Comparison of ENCODE assay signal across 18 cellular contexts in the genomic region with DNA sequence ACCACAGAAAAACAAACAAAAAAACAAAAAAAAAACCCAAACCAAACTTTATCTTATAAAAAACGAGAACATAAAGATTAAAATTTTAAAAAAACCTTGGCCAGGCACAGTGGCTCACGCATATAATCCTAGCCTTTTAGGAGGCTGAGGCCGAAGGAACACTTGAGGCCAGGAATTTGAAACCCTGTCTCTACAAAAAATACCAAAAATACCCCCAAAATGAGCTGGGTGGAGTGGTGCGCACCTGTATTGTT. TPM values are rescaled to one million over a fixed set of nuclear protein-coding genes. Genes with fewer than 3 reads are reported as not detected.
DNase-seq lines count a peak whose midpoint lies in the region; ATAC-seq and TF ChIP-seq lines count a peak whose summit lies in the region.
"Had no signal": no experiment of that assay in that cellular context is flagged by ENCODE, and none has a peak within 500 bp of the region (broad histone marks: within the 10 kb centered on the region; RNA-seq: fewer than 3 reads in every experiment).

No MANE protein-coding gene starts in this region.

- H3K27me3 ChIP-seq in CD4-positive, alpha-beta memory T cell (ENCODE audit: insufficient read depth, low read length): no peaks in the 10 kb centered on the region

- CTCF ChIA-PET in CD4-positive, alpha-beta memory T cell (lab: Charles Lee; ENCODE audit: partially characterized antibody): interaction anchor here (1.3 to 13.8 kb wide), 6 partner anchors 7 to 147 kb away, joined by 3 to 510 read pairs (median 32); partner anchors contain the start of genes HSF5 and RNF43
- CTCF ChIA-PET in activated CD4-positive, alpha-beta memory T cell treated with anti-CD3 and anti-CD28 coated beads, Interleukin-2, amount 10 ng/mL, durations not matched to agents 7 days and 5 days (lab: Charles Lee): interaction anchor here (1.6 to 6.0 kb wide), 4 partner anchors 8 to 23 kb away, joined by 4 to 41 read pairs (median 20); partner anchors contain the start of gene SUPT4H1

- POLR2A ChIA-PET in CD4-positive, alpha-beta memory T cell (lab: Charles Lee; ENCODE audit: partially characterized antibody): interaction anchor here (1.8 to 34.1 kb wide), 3 partner anchors 3 to 36 kb away, joined by 4 to 3924 read pairs (median 3924); partner anchors contain the start of genes SUPT4H1 and TSPOAP1
- POLR2A ChIA-PET in activated CD4-positive, alpha-beta memory T cell treated with anti-CD3 and anti-CD28 coated beads, Interleukin-2, amount 10 ng/mL, durations not matched to agents 7 days and 5 days (lab: Charles Lee): interaction anchor here (7.3 to 22.3 kb wide), 4 partner anchors 6 to 75 kb away, joined by 81 to 1460 read pairs (median 1112); partner anchors contain the start of genes RNF43, SUPT4H1 and TSPOAP1

- no peak for ATAC-seq in naive B cell (ENCODE audit: low read depth in 2 of 2)
- ATAC-seq: mucosa of descending colon, PC-3 had no signal

- H3K27ac ChIP-seq in CD4-positive, alpha-beta memory T cell (ENCODE audit: low read depth, low read length): peak overlapping the region; percentile 97

- H3K27me3 Mint-ChIP-seq in CD4-positive, alpha-beta memory T cell: no peaks in the 10 kb centered on the region
- H3K27me3 Mint-ChIP-seq in activated CD4-positive, alpha-beta memory T cell treated with anti-CD3 and anti-CD28 coated beads, Interleukin-2, amount 10 ng/mL, durations not matched to agents 7 days and 5 days: no peaks in the 10 kb centered on the region
- no peaks in the 10 kb centered on the region for H3K27me3 Mint-ChIP-seq in naive B cell

- peaks cover 50 to 100% (median 70%) of the 10 kb centered on the region in 4 donors for H3K4me1 Mint-ChIP-seq in CD4-positive, alpha-beta memory T cell
- H3K4me1 Mint-ChIP-seq in activated CD4-positive, alpha-beta memory T cell treated with anti-CD3 and anti-CD28 coated beads, Interleukin-2, amount 10 ng/mL, durations not matched to agents 7 days and 5 days: peaks cover 74% of the 10 kb centered on the region
- peaks cover 75 to 98% (median 89%) of the 10 kb centered on the region in 3 donors for H3K4me1 Mint-ChIP-seq in naive B cell

- intact Hi-C loops in CD4-positive, alpha-beta memory T cell (cut with micrococcal nuclease): no loop called here

- H3K4me3 Mint-ChIP-seq in CD4-positive, alpha-beta memory T cell: peak overlapping the region; percentile 88 to 99 (median 98)
- H3K4me3 Mint-ChIP-seq in activated CD4-positive, alpha-beta memory T cell treated with anti-CD3 and anti-CD28 coated beads, Interleukin-2, amount 10 ng/mL, durations not matched to agents 7 days and 5 days: peak overlapping the region; percentile 98
- peak overlapping the region; percentile 91 to 100 (median 100) for H3K4me3 Mint-ChIP-seq in naive B cell

- peaks cover 93% of the 10 kb centered on the region for H3K4me1 ChIP-seq in CD4-positive, alpha-beta memory T cell (ENCODE audit: insufficient read depth, low read length)

- peak in 1 of 5 donors; percentile 21 for DNase-seq in CD4-positive, alpha-beta memory T cell
- DNase-seq in GM12864 (ENCODE audit: low read depth): no peak
- no peak for DNase-seq in activated CD4-positive, alpha-beta memory T cell treated with anti-CD3 and anti-CD28 coated beads, Interleukin-2, amount 10 ng/mL, durations not matched to agents 7 days and 5 days
- no peak for DNase-seq in naive B cell
- DNase-seq in NCI-H1930 (lab: John Stamatoyannopoulos, UW): no peak
- no peak for DNase-seq in activated effector memory CD4-positive, alpha-beta T cell treated with Interleukin-2 at 50 U/mL for 16 hours
- no peak for DNase-seq in OCI-M1 (lab: John Stamatoyannopoulos, UW)
- no peak for DNase-seq in foreskin melanocyte
- DNase-seq: C1 segment of cervical spinal cord, esophagus squamous epithelium, kidney glomerular epithelial cell, mucosa of descending colon, NCI-H1694 treated with DMSO at 0.1 percent for 48 hours, PC-3 had no signal

- no peak for TF ChIP-seq CTCF in GM12864 (IDR thresholded peaks at IDR 0.05; ENCODE audit: low read depth, low read length, missing control alignments)

- peak overlapping the region; percentile 94 to 99 (median 97) for H3K27ac Mint-ChIP-seq in CD4-positive, alpha-beta memory T cell
- H3K27ac Mint-ChIP-seq in activated CD4-positive, alpha-beta memory T cell treated with anti-CD3 and anti-CD28 coated beads, Interleukin-2, amount 10 ng/mL, durations not matched to agents 7 days and 5 days: peak overlapping the region; percentile 100
- H3K27ac Mint-ChIP-seq in naive B cell: peak overlapping the region; percentile 85 to 100 (median 96)

- H3K9me3 ChIP-seq in CD4-positive, alpha-beta memory T cell (ENCODE audit: control insufficient read depth in 1 of 2, low read length in 2 of 2): no peaks in the 10 kb centered on the region
- H3K9me3 ChIP-seq: esophagus squamous epithelium, mucosa of descending colon had no signal

- H3K36me3 Mint-ChIP-seq in CD4-positive, alpha-beta memory T cell: peaks cover 12 to 44% of the 10 kb centered on the region in 2 donors
- peaks cover 71% of the 10 kb centered on the region for H3K36me3 Mint-ChIP-seq in activated CD4-positive, alpha-beta memory T cell treated with anti-CD3 and anti-CD28 coated beads, Interleukin-2, amount 10 ng/mL, durations not matched to agents 7 days and 5 days (ENCODE audit: low read depth)
- H3K36me3 Mint-ChIP-seq in naive B cell: peaks cover 6 to 10% of the 10 kb centered on the region in 2 donors

- no peaks in the 10 kb centered on the region for H3K9me3 Mint-ChIP-seq in CD4-positive, alpha-beta memory T cell
- no peaks in the 10 kb centered on the region for H3K9me3 Mint-ChIP-seq in activated CD4-positive, alpha-beta memory T cell treated with anti-CD3 and anti-CD28 coated beads, Interleukin-2, amount 10 ng/mL, durations not matched to agents 7 days and 5 days
- no peaks in the 10 kb centered on the region for H3K9me3 Mint-ChIP-seq in naive B cell

- H3K4me3 ChIP-seq in CD4-positive, alpha-beta memory T cell (ENCODE audit: low read length in 2 of 2): peak overlapping the region; percentile 82 to 99
- H3K4me3 ChIP-seq in GM12864 (ENCODE audit: low read depth, low read length): peak overlapping the region; percentile 97
- H3K4me3 ChIP-seq: mucosa of descending colon, smooth muscle cell had no signal

- H3K36me3 ChIP-seq in CD4-positive, alpha-beta memory T cell (ENCODE audit: insufficient read depth, low read length): peaks cover 3% of the 10 kb centered on the region

RNA-seq across cellular contexts. Expression of gene SUPT4H1, which starts 11.5 kb away (rescaled TPM):
- total RNA-seq in CD4-positive, alpha-beta memory T cell: 10 to 100 TPM; 61.4 to 75.2 TPM
- 100 to 1,000 TPM in 1 of 2 donors, 10 to 100 TPM in 1; 94.4 to 120 TPM for polyA plus RNA-seq in CD4-positive, alpha-beta memory T cell
- total RNA-seq in activated CD4-positive, alpha-beta memory T cell treated with anti-CD3 and anti-CD28 coated beads, Interleukin-2, amount 10 ng/mL, durations not matched to agents 7 days and 5 days: 10 to 100 TPM; 85.8 to 91.0 TPM
- 100 to 1,000 TPM in 4 of 6 donors, 10 to 100 TPM in 2; 77.4 to 128 (median 110) TPM for polyA plus RNA-seq in naive B cell (ENCODE audit: low read depth in 6 of 6)

RNA-seq across cellular contexts. Expression of gene TSPOAP1, which starts 12.0 kb away (rescaled TPM):
- total RNA-seq in CD4-positive, alpha-beta memory T cell: 10 to 100 TPM; 15.8 to 19.1 TPM
- under 1 TPM in 1 of 2 donors, not detected in 1; 0.80 TPM for polyA plus RNA-seq in CD4-positive, alpha-beta memory T cell
- 10 to 100 TPM; 60.9 to 69.4 TPM for total RNA-seq in activated CD4-positive, alpha-beta memory T cell treated with anti-CD3 and anti-CD28 coated beads, Interleukin-2, amount 10 ng/mL, durations not matched to agents 7 days and 5 days
- polyA plus RNA-seq in naive B cell (ENCODE audit: low read depth in 6 of 6): under 1 TPM in 4 of 6 donors, not detected in 2; 0.03 to 0.58 (median 0.38) TPM
- total RNA-seq: dermis microvascular lymphatic vessel endothelial cell, G401, NCI-H460 had no signal

RNA-seq across cellular contexts. Expression of gene MPO, which starts 59.8 kb away (rescaled TPM):
- total RNA-seq in CD4-positive, alpha-beta memory T cell: not detected
- not detected for polyA plus RNA-seq in CD4-positive, alpha-beta memory T cell
- total RNA-seq in activated CD4-positive, alpha-beta memory T cell treated with anti-CD3 and anti-CD28 coated beads, Interleukin-2, amount 10 ng/mL, durations not matched to agents 7 days and 5 days: under 1 TPM; 0.08 to 0.38 TPM
- under 1 TPM in 2 of 6 donors, not detected in 4; 0.12 to 0.29 TPM for polyA plus RNA-seq in naive B cell (ENCODE audit: low read depth in 6 of 6)
- total RNA-seq: dermis microvascular lymphatic vessel endothelial cell, esophagus squamous epithelium, G401, NCI-H460, PC-3, smooth muscle cell had no signal
